In genomic region chr10:110036640-110037039, GRCh38 we compare ENCODE assay signal across 13 cellular contexts. TPM values are rescaled to one million over a fixed set of nuclear protein-coding genes. Genes with fewer than 3 reads are reported as not detected.
DNase-seq lines count a peak whose midpoint lies in the region; ATAC-seq and TF ChIP-seq lines count a peak whose summit lies in the region.
"Had no signal": no experiment of that assay in that cellular context is flagged by ENCODE, and none has a peak within 500 bp of the region (broad histone marks: within the 10 kb centered on the region; RNA-seq: fewer than 3 reads in every experiment).

No MANE protein-coding gene starts in this region.

- H2BK5ac ChIP-seq in trophoblast cell (ENCODE audit: low read depth, low read length, poor library complexity) = no peak overlapping the region

- WGBS in trophoblast cell (ENCODE audit: extremely low coverage, insufficient coverage, insufficient read length) = no CpG with 5 or more reads among the region's 3 CpGs

- H4K91ac ChIP-seq in trophoblast cell (ENCODE audit: low read depth, low read length) = no peak overlapping the region

- no peak overlapping the region for H2AK5ac ChIP-seq in trophoblast cell (ENCODE audit: low read length)

- intact Hi-C loops in colonic mucosa (cut with DNase I) = no loop called here

- H3K14ac ChIP-seq in trophoblast cell (ENCODE audit: low read length) = no peak overlapping the region

- H3K4me3 ChIP-seq in colonic mucosa (no peak overlapping the region), trophoblast cell (ENCODE audit: low read depth, low read length) (no peak overlapping the region)
- H3K4me3 ChIP-seq: ascending aorta, upper lobe of right lung had no signal

- H3K4me2 ChIP-seq in trophoblast cell (ENCODE audit: low read length) = no peak overlapping the region

- no peak overlapping the region for H4K8ac ChIP-seq in trophoblast cell (ENCODE audit: low read depth, low read length)

- H3K36me3 ChIP-seq in colonic mucosa = no peaks in the 10 kb centered on the region
- no peaks in the 10 kb centered on the region for H3K36me3 ChIP-seq in trophoblast cell (ENCODE audit: control insufficient read depth in 1 of 2, insufficient read depth in 2 of 2, low read length in 2 of 2)
- H3K36me3 ChIP-seq: ascending aorta, upper lobe of right lung had no signal

- DNase-seq in colonic mucosa (no peak), trophoblast cell (no peak), NCI-H82 treated with DMSO at 0.1 percent for 48 hours (lab: John Stamatoyannopoulos, UW; ENCODE audit: unreplicated experiment) (no peak), SW 1271 (lab: John Stamatoyannopoulos, UW) (no peak)
- no peak for DNase-seq in effector CD4-positive, alpha-beta T cell
- DNase-seq: activated CD4-positive, CD25-positive, alpha-beta regulatory T cell; DND-41; stimulated activated CD4-positive, alpha-beta T cell treated with anti-CD3 and anti-CD28 coated beads, Interleukin-2, amount 100 ng/mL, for 48 hours; upper lobe of right lung had no signal

- H3K18ac ChIP-seq in trophoblast cell (ENCODE audit: low read length) = no peak overlapping the region

- H3K9me3 ChIP-seq in colonic mucosa (no peaks in the 10 kb centered on the region), trophoblast cell (ENCODE audit: insufficient read depth, low read depth, low read length) (no peaks in the 10 kb centered on the region)
- H3K9me3 ChIP-seq: ascending aorta, upper lobe of right lung had no signal

- H3K27me3 ChIP-seq in colonic mucosa (no peaks in the 10 kb centered on the region), trophoblast cell (ENCODE audit: insufficient read depth, low read length) (no peaks in the 10 kb centered on the region)
- H3K27me3 ChIP-seq: ascending aorta, upper lobe of right lung had no signal

- no peak overlapping the region for H4K12ac ChIP-seq in trophoblast cell (ENCODE audit: low read depth, low read length)

- H3K4ac ChIP-seq in trophoblast cell (ENCODE audit: low read depth, low read length) = no peak overlapping the region

- H3K27ac ChIP-seq in colonic mucosa = peak overlapping the region; percentile 46
- no peak overlapping the region for H3K27ac ChIP-seq in trophoblast cell (ENCODE audit: low read depth, low read length)
- H3K27ac ChIP-seq: ascending aorta, upper lobe of right lung had no signal

- H3K9ac ChIP-seq in colonic mucosa (ENCODE audit: low read depth in 2 of 2, low read length in 2 of 2) (no peak overlapping the region), trophoblast cell (ENCODE audit: low read length) (no peak overlapping the region)

- no peak for TF ChIP-seq CTCF in colonic mucosa (IDR thresholded peaks at IDR 0.05)

- H2BK120ac ChIP-seq in trophoblast cell (ENCODE audit: insufficient read depth, low read length, poor library complexity) = no peak overlapping the region

- no peak overlapping the region for H2AFZ ChIP-seq in trophoblast cell (ENCODE audit: insufficient read depth, low read length, poor library complexity)

- H3K23ac ChIP-seq in trophoblast cell (ENCODE audit: low read length) = no peak overlapping the region

- no peak overlapping the region for H2BK12ac ChIP-seq in trophoblast cell (ENCODE audit: low read length)

- no peaks in the 10 kb centered on the region for H3K79me1 ChIP-seq in trophoblast cell (ENCODE audit: low read length)

- ATAC-seq in GM18868 (IDR thresholded peaks at IDR 0.05; ENCODE audit: unreplicated experiment) = peak; percentile 86
- ATAC-seq in GM21423 (IDR thresholded peaks at IDR 0.05; ENCODE audit: unreplicated experiment) = peak; percentile 79
- ATAC-seq in HG03095 (IDR thresholded peaks at IDR 0.05; ENCODE audit: unreplicated experiment) = peak; percentile 81
- ATAC-seq: upper lobe of right lung had no signal

- H3K4me1 ChIP-seq in colonic mucosa (no peaks in the 10 kb centered on the region), trophoblast cell (ENCODE audit: control insufficient read depth in 1 of 2, insufficient read depth in 2 of 2, low read length in 2 of 2) (no peaks in the 10 kb centered on the region)

- H3K79me2 ChIP-seq in trophoblast cell (ENCODE audit: control insufficient read depth, insufficient read depth, low read length, poor library complexity) = peaks cover 2% of the 10 kb centered on the region

RNA-seq across cellular contexts. Expression of gene ADD3, which starts 28.9 kb away (rescaled TPM):
- total RNA-seq in colonic mucosa = 100 to 1,000 TPM; 127 to 131 TPM
- 62.9 and 91.7 TPM in 2 replicates for polyA plus RNA-seq in trophoblast cell (2013)
